In genomic region chr1:44500181-44501021, GRCh38 we compare ENCODE assay signal across 10 cellular contexts.
DNase-seq lines count a peak whose midpoint lies in the region; ATAC-seq and TF ChIP-seq lines count a peak whose summit lies in the region.
"Had no signal": no experiment of that assay in that cellular context is flagged by ENCODE, and none has a peak within 500 bp of the region (broad histone marks: within the 10 kb centered on the region; RNA-seq: fewer than 3 reads in every experiment).

No MANE protein-coding gene starts in this region.

- H3K36me3 ChIP-seq in HUES64 (ENCODE audit: insufficient read depth, low read length) (no peaks in the 10 kb centered on the region), body of pancreas (replicated peaks in 1 of 2; ENCODE audit: insufficient read depth in 1 of 2, low read depth in 2 of 2) (no peaks in the 10 kb centered on the region)

- H3K27ac ChIP-seq in HUES64 (ENCODE audit: low read depth, low read length) (peak overlapping the region; percentile 90; the same call in 1 of the 2 replicates), body of pancreas (no peak overlapping the region), substantia nigra (ENCODE audit: low read depth, low read length, poor library complexity, severe bottlenecking) (peak overlapping the region; percentile 88)

- no peaks in the 10 kb centered on the region for H3K9me3 ChIP-seq in HUES64 (ENCODE audit: insufficient read depth, low read depth, low read length)
- H3K9me3 ChIP-seq in body of pancreas = no peaks in the 10 kb centered on the region

- TF ChIP-seq CTCF in body of pancreas (IDR thresholded peaks at IDR 0.05) = peak in 2 of 7 experiments; percentile 16 to 26

- peaks cover 90% of the 10 kb centered on the region for H3K27me3 ChIP-seq in HUES64 (ENCODE audit: insufficient read depth, low read length)
- no peaks in the 10 kb centered on the region for H3K27me3 ChIP-seq in body of pancreas

- WGBS in HUES64 = 18% methylated on average over 17 of the region's 17 CpGs
- WGBS in body of pancreas, 2 donors = 34 to 41% methylated on average over 11 to 14 of the region's 17 CpGs

- H3K4me1 ChIP-seq in HUES64 (ENCODE audit: insufficient read depth, low read length) = peaks cover 30% of the 10 kb centered on the region
- no peaks in the 10 kb centered on the region for H3K4me1 ChIP-seq in body of pancreas

- intact Hi-C loops in body of pancreas (cut with DNase I) = no loop called here

- no peak for TF ChIP-seq POLR2A in body of pancreas (IDR thresholded peaks at IDR 0.05)

- DNase-seq in body of pancreas = peak in 2 of 4 donors; percentile 13 to 18
- DNase-seq in iPS-NIHi11 (ENCODE audit: low spot score) = peak; percentile 84
- DNase-seq in substantia nigra (lab: John Stamatoyannopoulos, UW) = peak in 36 of 49 donors; percentile 54 to 95 (median 79)
- no peak for DNase-seq in NCI-H2171 treated with DMSO at 0.1 percent for 48 hours (lab: John Stamatoyannopoulos, UW)
- DNase-seq in stimulated activated CD4-positive, alpha-beta T cell treated with anti-CD3 and anti-CD28 coated beads, Interleukin-15, amount 100 ng/mL, for 24 hours = no peak
- DNase-seq: activated T-cell treated with anti-CD3 and anti-CD28 coated beads, Interleukin-2, amount 50 U/mL, for 4 hours; NCI-H187 had no signal

- H3K4me3 ChIP-seq in HUES64 (ENCODE audit: low read length) (peak overlapping the region; percentile 49), body of pancreas (no peak overlapping the region)

- no peak overlapping the region for H3K9ac ChIP-seq in HUES64 (ENCODE audit: low read depth, low read length)

- ATAC-seq in body of pancreas (peak; percentile 40), HG03159 (IDR thresholded peaks at IDR 0.05; ENCODE audit: unreplicated experiment) (no peak), HG02884 (IDR thresholded peaks at IDR 0.05; ENCODE audit: unreplicated experiment) (no peak)
- ATAC-seq: activated T-cell treated with anti-CD3 and anti-CD28 coated beads, Interleukin-2, amount 50 U/mL, for 4 hours had no signal

Comparison
In these comparisons a context has a peak if more than half of its experiments do, and no peak if none do; other contexts are left out.
1. H3K27ac ChIP-seq: peak in HUES64 (single experiment) and substantia nigra (single experiment); none in body of pancreas (0 of 4).
2. DNase-seq: peak in iPS-NIHi11 (single experiment) and substantia nigra (36 of 49); none in NCI-H2171 treated with DMSO at 0.1 percent for 48 hours (single experiment) and stimulated activated CD4-positive, alpha-beta T cell treated with anti-CD3 and anti-CD28 coated beads, Interleukin-15, amount 100 ng/mL, for 24 hours (single experiment).